Comparison of ENCODE assay signal across 8 cellular contexts in the genomic region with DNA sequence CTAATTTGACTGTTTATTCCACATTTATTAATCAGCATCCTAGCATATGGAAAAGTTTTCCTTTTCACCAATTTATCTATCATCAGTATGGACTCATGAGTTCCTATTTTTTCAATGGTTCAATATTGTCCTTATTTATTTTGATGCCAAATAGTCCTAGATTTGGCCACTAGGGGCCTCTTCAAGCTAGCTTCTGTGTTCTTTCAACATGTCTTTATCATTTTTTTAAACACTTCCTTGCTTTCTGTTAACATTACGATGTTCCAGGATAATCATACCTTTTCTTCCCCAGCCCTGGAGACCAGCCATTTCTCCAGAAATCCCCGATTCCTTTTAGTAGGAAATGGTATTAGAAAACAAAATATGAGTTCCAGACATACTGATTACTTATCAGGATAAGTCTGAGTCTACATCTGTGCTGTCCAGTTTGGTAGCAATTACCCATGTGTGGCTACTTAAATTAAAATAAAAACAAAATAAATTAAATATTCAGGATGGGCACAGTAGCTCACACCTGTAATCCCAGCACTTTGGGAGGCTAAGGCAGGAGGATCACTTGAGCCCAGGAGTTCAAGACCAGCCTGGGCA.
DNase-seq lines count a peak whose midpoint lies in the region; ATAC-seq and TF ChIP-seq lines count a peak whose summit lies in the region.

No MANE protein-coding gene starts in this region.

- peak; percentile 79 for TF ChIP-seq CTCF in AG04450 (IDR thresholded peaks at IDR 0.05; ENCODE audit: low read depth, low read length)
- TF ChIP-seq CTCF in GM13977 (IDR thresholded peaks at IDR 0.05; ENCODE audit: extremely low read depth, insufficient read depth, missing control alignments) = peak; percentile 60

- H3K27me3 ChIP-seq in AG04450 (ENCODE audit: control insufficient read depth, insufficient read depth, low read length) = no peaks in the 10 kb centered on the region
- no peaks in the 10 kb centered on the region for H3K27me3 ChIP-seq in effector memory CD4-positive, alpha-beta T cell (replicated peaks; ENCODE audit: control insufficient read depth, insufficient read depth, low read length, poor library complexity, severe bottlenecking)

- in situ Hi-C loops in GM13977 (cut with MboI; ENCODE audit: low pct_unique_long_range_greater_than_20kb, low sequenced_read_pairs, unreplicated experiment) = no loop called here

- no peak overlapping the region for H3K27ac ChIP-seq in AG04450 (ENCODE audit: low read depth, low read length)
- no peak overlapping the region for H3K27ac ChIP-seq in effector memory CD4-positive, alpha-beta T cell (ENCODE audit: insufficient read depth, low read length, poor library complexity, severe bottlenecking)

- POLR2A ChIA-PET in AG04450 (lab: Yijun Ruan, JAX) = no interaction called here

- peak; percentile 15 for DNase-seq in AG04450 (ENCODE audit: low read depth, low spot score)
- DNase-seq in GM13977 (ENCODE audit: low spot score) = peak; percentile 18
- peak; percentile 1 to 37 for DNase-seq in NCI-H2081 (lab: John Stamatoyannopoulos, UW)
- DNase-seq in cerebellar cortex (ENCODE audit: low spot score) = peak; percentile 61
- peak; percentile 44 for DNase-seq in mucosa of gallbladder (ENCODE audit: low spot score)
- DNase-seq in activated naive CD8-positive, alpha-beta T cell treated with anti-CD3 and anti-CD28 coated beads, Interleukin-2, amount 50 U/mL, for 24 hours = no peak
- DNase-seq in effector memory CD4-positive, alpha-beta T cell = no peak

- no peaks in the 10 kb centered on the region for H3K9me3 ChIP-seq in AG04450 (ENCODE audit: control insufficient read depth, insufficient read depth, low read length)
- H3K9me3 ChIP-seq in effector memory CD4-positive, alpha-beta T cell (ENCODE audit: control insufficient read depth, low read length) = no peaks in the 10 kb centered on the region

- no peaks in the 10 kb centered on the region for H3K36me3 ChIP-seq in effector memory CD4-positive, alpha-beta T cell (ENCODE audit: control insufficient read depth, insufficient read depth, low read length)

- no peaks in the 10 kb centered on the region for H3K4me1 ChIP-seq in effector memory CD4-positive, alpha-beta T cell (ENCODE audit: control insufficient read depth, insufficient read depth, low read length, poor library complexity, severe bottlenecking)

- CTCF ChIA-PET in AG04450 (lab: Charles Lee) = interaction anchor here (0.6 to 3.0 kb wide), 23 partner anchors 9 to 686 kb away, joined by 3 to 21 read pairs (median 5); no protein-coding TSS in a partner anchor

- ATAC-seq in HG02763 (IDR thresholded peaks at IDR 0.05; ENCODE audit: unreplicated experiment) = peak; percentile 63
- no peak for ATAC-seq in activated naive CD8-positive, alpha-beta T cell treated with anti-CD3 and anti-CD28 coated beads, Interleukin-2, amount 50 U/mL, for 24 hours

- no peaks in the 10 kb centered on the region for H3K9me3 Mint-ChIP-seq in activated naive CD8-positive, alpha-beta T cell treated with anti-CD3 and anti-CD28 coated beads, Interleukin-2, amount 50 U/mL, for 24 hours

- H3K4me3 Mint-ChIP-seq in activated naive CD8-positive, alpha-beta T cell treated with anti-CD3 and anti-CD28 coated beads, Interleukin-2, amount 50 U/mL, for 24 hours = no peak overlapping the region

- H3K27me3 Mint-ChIP-seq in activated naive CD8-positive, alpha-beta T cell treated with anti-CD3 and anti-CD28 coated beads, Interleukin-2, amount 50 U/mL, for 24 hours = no peaks in the 10 kb centered on the region

- no peaks in the 10 kb centered on the region for H3K4me1 Mint-ChIP-seq in activated naive CD8-positive, alpha-beta T cell treated with anti-CD3 and anti-CD28 coated beads, Interleukin-2, amount 50 U/mL, for 24 hours

- no peak overlapping the region for H3K4me3 ChIP-seq in AG04450 (ENCODE audit: low read depth, low read length)
- H3K4me3 ChIP-seq in effector memory CD4-positive, alpha-beta T cell (ENCODE audit: insufficient read depth, low read depth, low read length, poor library complexity, severe bottlenecking) = no peak overlapping the region

- no peak overlapping the region for H3K27ac Mint-ChIP-seq in activated naive CD8-positive, alpha-beta T cell treated with anti-CD3 and anti-CD28 coated beads, Interleukin-2, amount 50 U/mL, for 24 hours

- H3K36me3 Mint-ChIP-seq in activated naive CD8-positive, alpha-beta T cell treated with anti-CD3 and anti-CD28 coated beads, Interleukin-2, amount 50 U/mL, for 24 hours (ENCODE audit: low read depth) = no peaks in the 10 kb centered on the region

Comparison
In these comparisons a context has a peak if more than half of its experiments do, and no peak if none do; other contexts are left out.
1. DNase-seq: peak in AG04450 (single experiment), GM13977 (single experiment), NCI-H2081 (2 of 2), cerebellar cortex (single experiment) and mucosa of gallbladder (single experiment); none in activated naive CD8-positive, alpha-beta T cell treated with anti-CD3 and anti-CD28 coated beads, Interleukin-2, amount 50 U/mL, for 24 hours (single experiment) and effector memory CD4-positive, alpha-beta T cell (0 of 3).